Comparison of ENCODE assay signal across 8 cellular contexts in the genomic region with DNA sequence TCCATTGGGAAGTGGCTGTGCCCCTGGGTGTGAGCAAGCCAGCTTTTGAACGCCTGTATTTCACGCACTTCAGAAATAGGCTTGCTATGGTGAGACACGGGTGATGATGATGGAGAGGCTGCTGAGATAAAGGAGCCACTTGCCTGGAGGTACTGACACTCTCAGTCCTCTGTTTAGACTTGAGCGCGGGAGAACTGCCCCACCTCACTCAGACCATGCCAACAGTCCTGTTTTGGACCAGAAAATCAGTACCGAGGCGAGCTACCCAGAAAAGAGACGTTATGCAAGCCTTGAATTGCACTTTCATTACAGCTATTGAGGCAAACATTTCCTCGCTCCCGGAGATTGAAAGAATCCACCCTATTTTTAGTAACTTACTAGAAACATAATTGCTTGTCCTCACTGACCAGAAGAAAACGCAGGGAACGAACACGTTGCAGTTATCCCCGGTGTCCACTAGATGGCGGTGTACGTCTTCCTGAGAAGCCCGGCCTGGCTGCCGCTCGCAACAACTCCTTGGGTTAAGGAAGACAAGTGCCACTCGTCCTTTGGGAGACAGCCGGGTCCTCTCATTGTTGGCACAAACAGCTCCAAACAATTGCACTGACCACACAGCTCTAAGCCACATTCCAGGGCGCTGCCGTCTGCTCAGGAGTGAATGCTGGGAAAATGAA.
DNase-seq lines count a peak whose midpoint lies in the region; ATAC-seq, FAIRE-seq and TF ChIP-seq lines count a peak whose summit lies in the region.

No MANE protein-coding gene starts in this region.

- no peak overlapping the region for H3K9ac ChIP-seq in SU-DHL-6 (ENCODE audit: low read length)

- DNase-seq in ELF-1 (ENCODE audit: low read depth, low spot score) (peak; percentile 95), HEK293T (ENCODE audit: extremely low spot score) (peak; percentile 84), MV-4-11 (lab: John Stamatoyannopoulos, UW) (peak; percentile 58), adrenal gland (peak; percentile 73 to 96 (median 87)), heart right ventricle (peak; percentile 66 to 75), progenitor cell of endocrine pancreas (ENCODE audit: low spot score, unreplicated experiment) (peak; percentile 58), urothelium cell line (ENCODE audit: low spot score) (peak; percentile 83)

- H3K4me3 ChIP-seq in SU-DHL-6 (ENCODE audit: insufficient read depth, low read length, poor library complexity, severe bottlenecking) (no peak overlapping the region), adrenal gland (no peak overlapping the region), heart right ventricle (peak overlapping the region in 2 of 10 donors; percentile 18 to 25)

- H3K27me3 ChIP-seq in SU-DHL-6 (ENCODE audit: low read length), result no peaks in the 10 kb centered on the region
- H3K27me3 ChIP-seq in adrenal gland, result no peaks in the 10 kb centered on the region
- H3K27me3 ChIP-seq in heart right ventricle, result peaks cover 0 to 41% (median 7%) of the 10 kb centered on the region in 7 donors

- no peaks in the 10 kb centered on the region for H3K9me2 ChIP-seq in SU-DHL-6 (replicated peaks; ENCODE audit: insufficient read depth, low read length)

- peaks cover 50% of the 10 kb centered on the region for H3K27me3 Mint-ChIP-seq in progenitor cell of endocrine pancreas

- H3K9me3 Mint-ChIP-seq in progenitor cell of endocrine pancreas (ENCODE audit: low read depth), result peaks cover 3% of the 10 kb centered on the region

- no peaks in the 10 kb centered on the region for H3K36me3 ChIP-seq in SU-DHL-6 (ENCODE audit: low read length)
- no peaks in the 10 kb centered on the region for H3K36me3 ChIP-seq in adrenal gland (replicated peaks in 1 of 2)
- no peaks in the 10 kb centered on the region for H3K36me3 ChIP-seq in heart right ventricle

- H3K9me3 ChIP-seq in SU-DHL-6 (ENCODE audit: insufficient read depth, low read length) (no peaks in the 10 kb centered on the region), adrenal gland (replicated peaks in 1 of 3) (no peaks in the 10 kb centered on the region), heart right ventricle (no peaks in the 10 kb centered on the region)

- H3K4me3 Mint-ChIP-seq in progenitor cell of endocrine pancreas (ENCODE audit: low read depth), result peak overlapping the region; percentile 29

- ATAC-seq in heart right ventricle, result peak; percentile 52 to 88 (median 80)

- H3F3A ChIP-seq in SU-DHL-6 (ENCODE audit: insufficient read depth), result no peaks in the 10 kb centered on the region

- no peak overlapping the region for H3K27ac Mint-ChIP-seq in progenitor cell of endocrine pancreas

- H3K4me1 Mint-ChIP-seq in progenitor cell of endocrine pancreas (ENCODE audit: low read depth), result peaks cover 9% of the 10 kb centered on the region

- peaks cover 0 to 9% of the 10 kb centered on the region in 2 donors for H3K4me1 ChIP-seq in adrenal gland (replicated peaks in 1 of 2)
- peaks cover 0 to 9% (median 3%) of the 10 kb centered on the region in 9 donors for H3K4me1 ChIP-seq in heart right ventricle

- no peaks in the 10 kb centered on the region for H4K20me1 ChIP-seq in SU-DHL-6 (ENCODE audit: low read depth, low read length)

- 5 to 8% (median 6%) methylated on average over 22 to 23 of the region's 23 CpGs for WGBS in adrenal gland, 4 donors
- WGBS in heart right ventricle, 2 donors, result 3 to 6% methylated on average over 23 of the region's 23 CpGs

- intact Hi-C loops in adrenal gland (cut with DNase I) (no loop called here), heart right ventricle (cut with DNase I) (loop anchor here in 1 of 10 donors (10.0 kb wide), 1 partner anchor 65 kb away; no protein-coding TSS in a partner anchor)

- no peak for TF ChIP-seq POLR2A in adrenal gland (IDR thresholded peaks at IDR 0.05)

- no peak overlapping the region for H3K4me2 ChIP-seq in SU-DHL-6 (ENCODE audit: low read depth, low read length, poor library complexity, severe bottlenecking)

- H3K36me3 Mint-ChIP-seq in progenitor cell of endocrine pancreas (ENCODE audit: insufficient read depth), result no peaks in the 10 kb centered on the region

- H3K79me2 ChIP-seq in SU-DHL-6 (ENCODE audit: insufficient read depth, low read length), result no peaks in the 10 kb centered on the region

- H3K27ac ChIP-seq in SU-DHL-6 (ENCODE audit: low read depth, low read length) (no peak overlapping the region), adrenal gland (no peak overlapping the region), heart right ventricle (no peak overlapping the region)

- POLR2A ChIA-PET in HEK293T (lab: Yijun Ruan, JAX), result no interaction called here

- no peak for FAIRE-seq in urothelium cell line (lab: Jason Lieb, UNC)

- no peak overlapping the region for H2AFZ ChIP-seq in SU-DHL-6 (ENCODE audit: low read depth, low read length, severe bottlenecking)

- TF ChIP-seq CTCF in SU-DHL-6 (IDR thresholded peaks at IDR 0.05; ENCODE audit: insufficient read depth, low read length, poor library complexity, severe bottlenecking), result peak; percentile 93
- TF ChIP-seq CTCF in adrenal gland (IDR thresholded peaks at IDR 0.05), result peak; percentile 67 to 91 (median 84)
- TF ChIP-seq CTCF in heart right ventricle (IDR thresholded peaks at IDR 0.05), result peak; percentile 86 to 97 (median 91)
- peak; percentile 97 for TF ChIP-seq CTCF in progenitor cell of endocrine pancreas (IDR thresholded peaks at IDR 0.05; ENCODE audit: unreplicated experiment)

- CTCF ChIA-PET in HEK293T (lab: Yijun Ruan, JAX), result interaction anchor here (0.6 to 0.9 kb wide), 4 partner anchors 9 to 364 kb away, joined by 3 to 4 read pairs (median 4); no protein-coding TSS in a partner anchor

TF ChIP-seq in HEK293T, 16 proteins besides CTCF, POLR2A, EP300 and RAD21:
- TF ChIP-seq FOXA1 (IDR thresholded peaks at IDR 0.05) (no peak), ARNT (IDR thresholded peaks at IDR 0.05) (no peak), ELF4 (IDR thresholded peaks at IDR 0.05) (no peak), TARDBP (IDR thresholded peaks at IDR 0.05) (no peak), HDGF (IDR thresholded peaks at IDR 0.05; ENCODE audit: borderline replicate concordance) (no peak), SUZ12 (IDR thresholded peaks at IDR 0.05) (no peak)
- TF ChIP-seq, protein P1, sequence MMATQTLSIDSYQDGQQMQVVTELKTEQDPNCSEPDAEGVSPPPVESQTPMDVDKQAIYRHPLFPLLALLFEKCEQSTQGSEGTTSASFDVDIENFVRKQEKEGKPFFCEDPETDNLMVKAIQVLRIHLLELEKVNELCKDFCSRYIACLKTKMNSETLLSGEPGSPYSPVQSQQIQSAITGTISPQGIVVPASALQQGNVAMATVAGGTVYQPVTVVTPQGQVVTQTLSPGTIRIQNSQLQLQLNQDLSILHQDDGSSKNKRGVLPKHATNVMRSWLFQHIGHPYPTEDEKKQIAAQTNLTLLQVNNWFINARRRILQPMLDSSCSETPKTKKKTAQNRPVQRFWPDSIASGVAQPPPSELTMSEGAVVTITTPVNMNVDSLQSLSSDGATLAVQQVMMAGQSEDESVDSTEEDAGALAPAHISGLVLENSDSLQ (IDR thresholded peaks at IDR 0.05), result no peak
